8 cellular contexts compared by ENCODE assay signal in genomic region chr13:20901668-20902437, GRCh38. TPM values are rescaled to one million over a fixed set of nuclear protein-coding genes. Genes with fewer than 3 reads are reported as not detected.
DNase-seq lines count a peak whose midpoint lies in the region; ATAC-seq and TF ChIP-seq lines count a peak whose summit lies in the region.

No MANE protein-coding gene starts in this region.

- H3K27me3 ChIP-seq in dorsolateral prefrontal cortex, result no peaks in the 10 kb centered on the region

- no peaks in the 10 kb centered on the region for H3K9me3 Mint-ChIP-seq in T-cell
- no peaks in the 10 kb centered on the region for H3K9me3 Mint-ChIP-seq in stimulated activated naive CD8-positive, alpha-beta T cell treated with anti-CD3 and anti-CD28 coated beads, Interleukin-15, Interleukin-2, amounts not matched to agents 100 ng/mL and 50 ng/mL, for 24 hours

- CTCF ChIA-PET in T-cell (lab: Charles Lee), result interaction anchor here (0.6 to 0.8 kb wide), 2 partner anchors 30 to 74 kb away, joined by 3 read pairs; no protein-coding TSS in a partner anchor

- POLR2A ChIA-PET in T-cell (lab: Charles Lee), result no interaction called here

- peak overlapping the region in 52 of 59 donors; percentile 66 to 96 (median 87) for H3K27ac ChIP-seq in dorsolateral prefrontal cortex

- intact Hi-C loops in dorsolateral prefrontal cortex (cut with DNase I), result no loop called here

- peaks cover 38 to 45% (median 44%) of the 10 kb centered on the region in 3 donors for H3K4me1 Mint-ChIP-seq in T-cell
- peaks cover 46% of the 10 kb centered on the region for H3K4me1 Mint-ChIP-seq in stimulated activated naive CD8-positive, alpha-beta T cell treated with anti-CD3 and anti-CD28 coated beads, Interleukin-15, Interleukin-2, amounts not matched to agents 100 ng/mL and 50 ng/mL, for 24 hours (ENCODE audit: low read depth)

- DNase-seq in GM12865 (ENCODE audit: low read depth) (peak; percentile 59), KG1 (lab: John Stamatoyannopoulos, UW) (peak; percentile 5), T-cell (peak in 26 of 34 experiments; percentile 5 to 40 (median 14)), dorsolateral prefrontal cortex (peak in 2 of 10 donors; percentile 8 to 41), medulla oblongata (ENCODE audit: extremely low spot score) (peak; percentile 12), cerebellar nuclear complex (lab: John Stamatoyannopoulos, UW) (no peak)

- ATAC-seq in GM21825 (IDR thresholded peaks at IDR 0.05; ENCODE audit: unreplicated experiment) (peak; percentile 26), T-cell (replicated peaks in 1 of 4) (peak; percentile 24 to 47 (median 32))

- peak overlapping the region; percentile 89 for H3K4me3 ChIP-seq in GM12865 (ENCODE audit: low read depth, low read length)
- peak overlapping the region; percentile 74 to 100 (median 97) for H3K4me3 ChIP-seq in dorsolateral prefrontal cortex

- peaks cover 10% of the 10 kb centered on the region for H3K36me3 Mint-ChIP-seq in T-cell
- peaks cover 28% of the 10 kb centered on the region for H3K36me3 Mint-ChIP-seq in stimulated activated naive CD8-positive, alpha-beta T cell treated with anti-CD3 and anti-CD28 coated beads, Interleukin-15, Interleukin-2, amounts not matched to agents 100 ng/mL and 50 ng/mL, for 24 hours (ENCODE audit: low read depth)

- no peaks in the 10 kb centered on the region for H3K27me3 Mint-ChIP-seq in T-cell
- H3K27me3 Mint-ChIP-seq in stimulated activated naive CD8-positive, alpha-beta T cell treated with anti-CD3 and anti-CD28 coated beads, Interleukin-15, Interleukin-2, amounts not matched to agents 100 ng/mL and 50 ng/mL, for 24 hours, result no peaks in the 10 kb centered on the region

- peak overlapping the region; percentile 88 to 94 (median 92) for H3K4me3 Mint-ChIP-seq in T-cell
- peak overlapping the region; percentile 94 for H3K4me3 Mint-ChIP-seq in stimulated activated naive CD8-positive, alpha-beta T cell treated with anti-CD3 and anti-CD28 coated beads, Interleukin-15, Interleukin-2, amounts not matched to agents 100 ng/mL and 50 ng/mL, for 24 hours

- TF ChIP-seq CTCF in GM12865 (IDR thresholded peaks at IDR 0.05; ENCODE audit: insufficient read depth, low read depth, low read length, missing control alignments) (no peak), dorsolateral prefrontal cortex (IDR thresholded peaks at IDR 0.05 in 54 of 56, conservative IDR thresholded peaks at IDR 0.05 in 2 of 56; ENCODE audit: low read depth in 1 of 56, partially characterized antibody in 56 of 56) (no peak)

- peak overlapping the region; percentile 78 to 85 for H3K27ac Mint-ChIP-seq in T-cell
- H3K27ac Mint-ChIP-seq in stimulated activated naive CD8-positive, alpha-beta T cell treated with anti-CD3 and anti-CD28 coated beads, Interleukin-15, Interleukin-2, amounts not matched to agents 100 ng/mL and 50 ng/mL, for 24 hours, result peak overlapping the region; percentile 94

RNA-seq across cellular contexts. Expression of gene XPO4, which starts 0.7 kb away (rescaled TPM):
- total RNA-seq in T-cell (10 to 100 TPM; 20.7 to 22.5 (median 22.0) TPM), dorsolateral prefrontal cortex (10 to 100 TPM; 14.3 to 25.7 (median 20.0) TPM)

Comparison
In these comparisons a context has a peak if more than half of its experiments do, and no peak if none do; other contexts are left out.
1. DNase-seq: peak in GM12865 (single experiment), KG1 (single experiment), T-cell (26 of 34) and medulla oblongata (single experiment); none in cerebellar nuclear complex (0 of 2).